In genomic region chr2:45049937-45050336, GRCh38 we compare ENCODE assay signal across 6 cellular contexts. TPM values are rescaled to one million over a fixed set of nuclear protein-coding genes. Genes with fewer than 3 reads are reported as not detected.
"Had no signal": no experiment of that assay in that cellular context is flagged by ENCODE, and none has a peak within 500 bp of the region (broad histone marks: within the 10 kb centered on the region; RNA-seq: fewer than 3 reads in every experiment).

No MANE protein-coding gene starts in this region.

- H3K4me3 ChIP-seq: GM23338 had no signal

- DNase-seq: H9, HCEC 1CT, HFFc6, KBM-7 had no signal

- H3K4me2 ChIP-seq: GM23338 had no signal

- ATAC-seq: GM23338 had no signal

RNA-seq across cellular contexts. Expression of gene SIX2, which starts 40.7 kb away (rescaled TPM):
- polyA plus RNA-seq: IgD-negative memory B cell had no signal
